8 cellular contexts compared by ENCODE assay signal in the genomic region with DNA sequence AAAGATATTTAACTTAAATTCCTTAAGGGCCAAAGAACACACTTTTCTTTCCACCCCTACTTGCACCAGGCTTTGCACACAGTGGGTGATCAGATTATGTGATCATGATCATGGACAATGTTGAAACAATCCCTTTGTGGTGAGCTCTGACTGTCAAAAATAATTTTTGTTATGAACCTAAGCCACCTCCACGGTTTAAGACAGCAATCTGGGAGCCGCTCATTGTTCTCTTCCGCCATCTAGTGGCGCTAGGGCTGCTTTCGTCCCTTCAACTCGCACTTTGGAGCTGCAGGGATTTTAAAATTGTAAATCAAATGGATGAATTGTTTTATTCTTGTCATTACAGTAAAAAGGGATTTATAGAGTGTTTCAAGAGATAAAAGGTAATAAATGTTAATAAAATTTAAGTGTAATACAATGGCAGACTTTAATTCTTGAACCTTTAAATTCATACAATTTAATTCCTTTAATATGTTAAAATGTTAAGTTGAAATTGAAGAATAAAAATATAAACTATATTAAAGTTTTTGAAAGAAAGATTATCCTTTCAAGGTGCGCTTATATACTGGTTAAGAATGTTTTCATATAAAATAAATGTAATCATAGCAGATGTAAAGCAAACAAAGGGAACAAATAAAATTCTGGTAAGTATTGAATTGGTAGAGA. TPM values are rescaled to one million over a fixed set of nuclear protein-coding genes. Genes with fewer than 3 reads are reported as not detected.
DNase-seq lines count a peak whose midpoint lies in the region; ATAC-seq, FAIRE-seq and TF ChIP-seq lines count a peak whose summit lies in the region.

No MANE protein-coding gene starts in this region.

- H3K27me3 Mint-ChIP-seq in WTC11 (ENCODE audit: low read depth) = no peaks in the 10 kb centered on the region

- peaks cover 18% of the 10 kb centered on the region for H3K4me1 Mint-ChIP-seq in WTC11

- no peaks in the 10 kb centered on the region for H3K27me3 ChIP-seq in bronchial epithelial cell (ENCODE audit: control insufficient read depth, insufficient read depth, low read length)

- H3K36me3 Mint-ChIP-seq in WTC11 = no peaks in the 10 kb centered on the region

- no peaks in the 10 kb centered on the region for H3K36me3 ChIP-seq in bronchial epithelial cell (ENCODE audit: control insufficient read depth, insufficient read depth, low read length)

- no peak overlapping the region for H3K4me3 Mint-ChIP-seq in WTC11

- peak; percentile 51 for TF ChIP-seq CTCF in WTC11 (IDR thresholded peaks at IDR 0.05)
- peak; percentile 84 for TF ChIP-seq CTCF in bronchial epithelial cell (IDR thresholded peaks at IDR 0.05; ENCODE audit: insufficient read depth, low read length, severe bottlenecking)

- POLR2A ChIA-PET in WTC11 (lab: Charles Lee) = no interaction called here

- no peak for FAIRE-seq in bronchial epithelial cell (lab: Jason Lieb, UNC)

- CTCF ChIA-PET in WTC11 (lab: Charles Lee) = interaction anchor here (0.6 to 2.0 kb wide), 39 partner anchors 8 to 885 kb away, joined by 3 to 11 read pairs (median 4); partner anchors contain the start of gene ARL6

- H3K9me3 Mint-ChIP-seq in WTC11 = peaks cover 7% of the 10 kb centered on the region; the same call in 1 of the 2 replicates

- no peak overlapping the region for H3K27ac Mint-ChIP-seq in WTC11

- H3K4me3 ChIP-seq in bronchial epithelial cell (ENCODE audit: low read depth, low read length) = no peak overlapping the region

- DNase-seq in AG20443 (ENCODE audit: low spot score) (peak; percentile 76), NCI-H2196 (lab: John Stamatoyannopoulos, UW; ENCODE audit: unreplicated experiment) (peak; percentile 84), WTC11 (ENCODE audit: low spot score) (peak; percentile 70), bronchial epithelial cell (ENCODE audit: low read depth) (peak; percentile 70), kidney glomerular epithelial cell (lab: John Stamatoyannopoulos, UW) (peak; percentile 68)
- peak; percentile 55 to 57 for DNase-seq in stimulated activated CD4-positive, alpha-beta T cell treated with anti-CD3 and anti-CD28 coated beads, Interleukin-2, amount 100 ng/mL, for 48 hours

- peak; percentile 97 for ATAC-seq in GM18907 (IDR thresholded peaks at IDR 0.05; ENCODE audit: unreplicated experiment)
- peak; percentile 84 for ATAC-seq in HG03135 (IDR thresholded peaks at IDR 0.05; ENCODE audit: unreplicated experiment)
- peak; percentile 73; the same call in 1 of the 2 replicates for ATAC-seq in WTC11

TF ChIP-seq in WTC11, 78 proteins besides CTCF, POLR2A, EP300 and RAD21 (continues in another document):
- TF ChIP-seq GABPB1 (CRISPR knock-in tag; IDR thresholded peaks at IDR 0.05) = no peak
- TF ChIP-seq, protein P1, sequence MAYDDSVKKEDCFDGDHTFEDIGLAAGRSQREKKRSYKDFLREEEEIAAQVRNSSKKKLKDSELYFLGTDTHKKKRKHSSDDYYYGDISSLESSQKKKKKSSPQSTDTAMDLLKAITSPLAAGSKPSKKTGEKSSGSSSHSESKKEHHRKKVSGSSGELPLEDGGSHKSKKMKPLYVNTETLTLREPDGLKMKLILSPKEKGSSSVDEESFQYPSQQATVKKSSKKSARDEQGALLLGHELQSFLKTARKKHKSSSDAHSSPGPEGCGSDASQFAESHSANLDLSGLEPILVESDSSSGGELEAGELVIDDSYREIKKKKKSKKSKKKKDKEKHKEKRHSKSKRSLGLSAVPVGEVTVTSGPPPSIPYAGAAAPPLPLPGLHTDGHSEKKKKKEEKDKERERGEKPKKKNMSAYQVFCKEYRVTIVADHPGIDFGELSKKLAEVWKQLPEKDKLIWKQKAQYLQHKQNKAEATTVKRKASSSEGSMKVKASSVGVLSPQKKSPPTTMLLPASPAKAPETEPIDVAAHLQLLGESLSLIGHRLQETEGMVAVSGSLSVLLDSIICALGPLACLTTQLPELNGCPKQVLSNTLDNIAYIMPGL (CRISPR knock-in tag; IDR thresholded peaks at IDR 0.05) = no peak
- no peak for TF ChIP-seq NFYB (CRISPR knock-in tag; conservative IDR thresholded peaks at IDR 0.05; ENCODE audit: low read depth)
- TF ChIP-seq, protein P2, sequence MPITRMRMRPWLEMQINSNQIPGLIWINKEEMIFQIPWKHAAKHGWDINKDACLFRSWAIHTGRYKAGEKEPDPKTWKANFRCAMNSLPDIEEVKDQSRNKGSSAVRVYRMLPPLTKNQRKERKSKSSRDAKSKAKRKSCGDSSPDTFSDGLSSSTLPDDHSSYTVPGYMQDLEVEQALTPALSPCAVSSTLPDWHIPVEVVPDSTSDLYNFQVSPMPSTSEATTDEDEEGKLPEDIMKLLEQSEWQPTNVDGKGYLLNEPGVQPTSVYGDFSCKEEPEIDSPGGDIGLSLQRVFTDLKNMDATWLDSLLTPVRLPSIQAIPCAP (CRISPR knock-in tag; IDR thresholded peaks at IDR 0.05) = no peak
- TF ChIP-seq, protein P3, sequence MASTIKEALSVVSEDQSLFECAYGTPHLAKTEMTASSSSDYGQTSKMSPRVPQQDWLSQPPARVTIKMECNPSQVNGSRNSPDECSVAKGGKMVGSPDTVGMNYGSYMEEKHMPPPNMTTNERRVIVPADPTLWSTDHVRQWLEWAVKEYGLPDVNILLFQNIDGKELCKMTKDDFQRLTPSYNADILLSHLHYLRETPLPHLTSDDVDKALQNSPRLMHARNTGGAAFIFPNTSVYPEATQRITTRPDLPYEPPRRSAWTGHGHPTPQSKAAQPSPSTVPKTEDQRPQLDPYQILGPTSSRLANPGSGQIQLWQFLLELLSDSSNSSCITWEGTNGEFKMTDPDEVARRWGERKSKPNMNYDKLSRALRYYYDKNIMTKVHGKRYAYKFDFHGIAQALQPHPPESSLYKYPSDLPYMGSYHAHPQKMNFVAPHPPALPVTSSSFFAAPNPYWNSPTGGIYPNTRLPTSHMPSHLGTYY (CRISPR knock-in tag; IDR thresholded peaks at IDR 0.05) = no peak
- TF ChIP-seq NR2C2 (CRISPR knock-in tag; IDR thresholded peaks at IDR 0.05) = no peak
- TF ChIP-seq, protein P4, sequence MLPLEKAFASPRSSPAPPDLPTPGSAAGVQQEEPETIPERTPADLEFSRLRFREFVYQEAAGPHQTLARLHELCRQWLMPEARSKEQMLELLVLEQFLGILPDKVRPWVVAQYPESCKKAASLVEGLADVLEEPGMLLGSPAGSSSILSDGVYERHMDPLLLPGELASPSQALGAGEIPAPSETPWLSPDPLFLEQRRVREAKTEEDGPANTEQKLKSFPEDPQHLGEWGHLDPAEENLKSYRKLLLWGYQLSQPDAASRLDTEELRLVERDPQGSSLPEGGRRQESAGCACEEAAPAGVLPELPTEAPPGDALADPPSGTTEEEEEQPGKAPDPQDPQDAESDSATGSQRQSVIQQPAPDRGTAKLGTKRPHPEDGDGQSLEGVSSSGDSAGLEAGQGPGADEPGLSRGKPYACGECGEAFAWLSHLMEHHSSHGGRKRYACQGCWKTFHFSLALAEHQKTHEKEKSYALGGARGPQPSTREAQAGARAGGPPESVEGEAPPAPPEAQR (CRISPR knock-in tag; IDR thresholded peaks at IDR 0.05) = no peak
- TF ChIP-seq FOXP4 (CRISPR knock-in tag; IDR thresholded peaks at IDR 0.05) = no peak
- no peak for TF ChIP-seq JUN (CRISPR knock-in tag; IDR thresholded peaks at IDR 0.05)
- TF ChIP-seq ZNF281 (CRISPR knock-in tag; IDR thresholded peaks at IDR 0.05) = no peak
- TF ChIP-seq ZNF416 (CRISPR knock-in tag; IDR thresholded peaks at IDR 0.05) = no peak
- TF ChIP-seq USF1 (CRISPR knock-in tag; IDR thresholded peaks at IDR 0.05) = no peak
- no peak for TF ChIP-seq ZNF671 (CRISPR knock-in tag; IDR thresholded peaks at IDR 0.05)

RNA-seq across cellular contexts. Expression of gene ARL6, which starts 45.3 kb away (rescaled TPM):
- total RNA-seq in WTC11 (2021) (6.6 to 7.1 TPM (median 6.8 TPM) in 3 replicates), bronchial epithelial cell (2.6 and 3.6 TPM in 2 replicates)
